ENCODE assay signal across 8 cellular contexts in the genomic region with DNA sequence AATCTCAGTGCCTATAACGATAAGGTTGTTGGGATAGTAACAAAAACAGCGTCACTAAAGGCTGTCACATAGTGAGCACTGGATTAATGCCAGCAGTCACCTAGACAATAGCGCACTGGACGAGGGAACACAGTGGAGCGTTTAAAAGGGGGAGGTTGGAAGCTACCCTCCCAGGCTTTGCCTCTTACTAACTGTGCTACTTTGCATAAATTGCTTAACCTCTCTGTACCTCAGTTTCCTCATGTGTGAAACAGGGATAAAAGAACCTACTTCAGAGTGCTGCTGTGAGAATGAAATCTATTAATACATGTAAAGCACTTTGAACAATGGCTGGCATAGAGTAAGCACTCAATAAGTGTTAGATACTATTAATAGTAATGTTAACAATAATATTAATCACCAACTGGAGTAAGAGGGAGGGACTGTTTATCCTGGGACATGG. TPM values are rescaled to one million over a fixed set of nuclear protein-coding genes. Genes with fewer than 3 reads are reported as not detected.
DNase-seq lines count a peak whose midpoint lies in the region; ATAC-seq and TF ChIP-seq lines count a peak whose summit lies in the region.
"Had no signal": no experiment of that assay in that cellular context is flagged by ENCODE, and none has a peak within 500 bp of the region (broad histone marks: within the 10 kb centered on the region; RNA-seq: fewer than 3 reads in every experiment).

No MANE protein-coding gene starts in this region.

- peak overlapping the region; percentile 24 to 43 for H3K27ac Mint-ChIP-seq in T-cell
- H3K27ac Mint-ChIP-seq in stimulated activated effector memory CD8-positive, alpha-beta T cell treated with anti-CD3 and anti-CD28 coated beads, Interleukin-12 subunit alpha, Interleukin-12 subunit beta, amount 100 ng/mL, for 72 hours: peak overlapping the region; percentile 97
- H3K27ac Mint-ChIP-seq in activated CD4-positive, alpha-beta T cell treated with anti-CD3 and anti-CD28 coated beads, Interleukin-2, amount 10 ng/mL, durations not matched to agents 7 days and 5 days: no peak overlapping the region

- peaks cover 82 to 91% (median 85%) of the 10 kb centered on the region in 3 donors for H3K4me1 Mint-ChIP-seq in T-cell
- peaks cover 97% of the 10 kb centered on the region for H3K4me1 Mint-ChIP-seq in stimulated activated effector memory CD8-positive, alpha-beta T cell treated with anti-CD3 and anti-CD28 coated beads, Interleukin-12 subunit alpha, Interleukin-12 subunit beta, amount 100 ng/mL, for 72 hours
- peaks cover 86% of the 10 kb centered on the region for H3K4me1 Mint-ChIP-seq in activated CD4-positive, alpha-beta T cell treated with anti-CD3 and anti-CD28 coated beads, Interleukin-2, amount 10 ng/mL, durations not matched to agents 7 days and 5 days

- intact Hi-C loops in IMR-90 (cut with micrococcal nuclease): no loop called here
- intact Hi-C loops in left cardiac atrium (cut with DNase I): loop anchor here (5.0 kb wide), 2 partner anchors 40 to 140 kb away; no protein-coding TSS in a partner anchor

- no peaks in the 10 kb centered on the region for H4K20me1 ChIP-seq in IMR-90 (ENCODE audit: insufficient read depth, low read length)

- H2AK5ac ChIP-seq in IMR-90 (ENCODE audit: low read depth, low read length): peak overlapping the region; percentile 100

- H3K4me3 ChIP-seq in IMR-90 (ENCODE audit: insufficient read depth, low read depth, low read length): no peak overlapping the region

- H3K56ac ChIP-seq in IMR-90 (ENCODE audit: extremely low read depth, insufficient read depth, low read length): peak overlapping the region; percentile 100

- H2BK5ac ChIP-seq in IMR-90 (ENCODE audit: low read depth, low read length, poor library complexity, severe bottlenecking): peak overlapping the region; percentile 99

- POLR2A ChIA-PET in IMR-90 (lab: Charles Lee; ENCODE audit: unreplicated experiment) (interaction anchor here (1.0 to 1.2 kb wide), 2 partner anchors 11 to 13 kb away, joined by 3 to 4 read pairs; a partner anchor contains a TSS), T-cell (lab: Charles Lee) (no interaction called here)
- POLR2A ChIA-PET in activated CD4-positive, alpha-beta T cell treated with anti-CD3 and anti-CD28 coated beads, Interleukin-2, amount 10 ng/mL, durations not matched to agents 7 days and 5 days (lab: Charles Lee): no interaction called here

- no peaks in the 10 kb centered on the region for H3K9me3 Mint-ChIP-seq in T-cell
- H3K9me3 Mint-ChIP-seq in stimulated activated effector memory CD8-positive, alpha-beta T cell treated with anti-CD3 and anti-CD28 coated beads, Interleukin-12 subunit alpha, Interleukin-12 subunit beta, amount 100 ng/mL, for 72 hours: no peaks in the 10 kb centered on the region
- H3K9me3 Mint-ChIP-seq in activated CD4-positive, alpha-beta T cell treated with anti-CD3 and anti-CD28 coated beads, Interleukin-2, amount 10 ng/mL, durations not matched to agents 7 days and 5 days: no peaks in the 10 kb centered on the region
- H3K9me3 Mint-ChIP-seq: IgD-negative memory B cell had no signal

- no peaks in the 10 kb centered on the region for H3K9me3 ChIP-seq in IMR-90 (ENCODE audit: control insufficient read depth, insufficient read depth, low read length)

- peak overlapping the region; percentile 97 for H3K27ac ChIP-seq in IMR-90 (ENCODE audit: insufficient read depth, low read length)

- H4K91ac ChIP-seq in IMR-90 (ENCODE audit: insufficient read depth, low read depth, low read length): peak overlapping the region; percentile 100

- peak overlapping the region; percentile 100 for H2BK15ac ChIP-seq in IMR-90 (ENCODE audit: low read depth, low read length)

- DNase-seq in IMR-90: no peak
- DNase-seq in T-cell: no peak
- peak; percentile 60 for DNase-seq in left cardiac atrium
- no peak for DNase-seq in stimulated activated effector memory CD8-positive, alpha-beta T cell treated with anti-CD3 and anti-CD28 coated beads, Interleukin-12 subunit alpha, Interleukin-12 subunit beta, amount 100 ng/mL, for 72 hours (ENCODE audit: low spot score in 2 of 2)
- no peak for DNase-seq in mesenteric fat pad (ENCODE audit: low spot score)
- no peak for DNase-seq in activated effector memory CD4-positive, alpha-beta T cell treated with Interleukin-2 at 50 U/mL for 16 hours
- no peak for DNase-seq in activated CD4-positive, alpha-beta T cell treated with anti-CD3 and anti-CD28 coated beads, Interleukin-2, amount 10 ng/mL, durations not matched to agents 7 days and 5 days

- peak overlapping the region; percentile 100 for H3K14ac ChIP-seq in IMR-90 (replicated peaks; ENCODE audit: low read depth, low read length)

- TF ChIP-seq CTCF in IMR-90 (conservative IDR thresholded peaks at IDR 0.05; ENCODE audit: low read depth, low read length): no peak

- peaks cover 41% of the 10 kb centered on the region for H3K36me3 Mint-ChIP-seq in T-cell
- peaks cover 100% of the 10 kb centered on the region for H3K36me3 Mint-ChIP-seq in stimulated activated effector memory CD8-positive, alpha-beta T cell treated with anti-CD3 and anti-CD28 coated beads, Interleukin-12 subunit alpha, Interleukin-12 subunit beta, amount 100 ng/mL, for 72 hours
- H3K36me3 Mint-ChIP-seq in activated CD4-positive, alpha-beta T cell treated with anti-CD3 and anti-CD28 coated beads, Interleukin-2, amount 10 ng/mL, durations not matched to agents 7 days and 5 days (ENCODE audit: low read depth): peaks cover 71% of the 10 kb centered on the region

- no CpG with 5 or more reads among the region's 5 CpGs for WGBS in IMR-90 (ENCODE audit: extremely low coverage in 2 of 2, insufficient read length in 1 of 2), 2 experiments

- dilution Hi-C loops in IMR-90 (cut with HindIII; ENCODE audit: low sequenced_read_pairs, unreplicated experiment): no loop called here

- peak overlapping the region in 1 of 3 donors; percentile 6 for H3K4me3 Mint-ChIP-seq in T-cell
- H3K4me3 Mint-ChIP-seq in stimulated activated effector memory CD8-positive, alpha-beta T cell treated with anti-CD3 and anti-CD28 coated beads, Interleukin-12 subunit alpha, Interleukin-12 subunit beta, amount 100 ng/mL, for 72 hours: peak overlapping the region; percentile 96
- no peak overlapping the region for H3K4me3 Mint-ChIP-seq in activated CD4-positive, alpha-beta T cell treated with anti-CD3 and anti-CD28 coated beads, Interleukin-2, amount 10 ng/mL, durations not matched to agents 7 days and 5 days
- H3K4me3 Mint-ChIP-seq: IgD-negative memory B cell had no signal

- peaks cover 22% of the 10 kb centered on the region for H3K4me1 ChIP-seq in IMR-90 (ENCODE audit: control insufficient read depth, insufficient read depth, low read length)

- H3K4ac ChIP-seq in IMR-90 (ENCODE audit: low read depth, low read length): peak overlapping the region; percentile 100

- ATAC-seq in IMR-90 (ENCODE audit: low read depth) (no peak), T-cell (replicated peaks in 1 of 4) (no peak), left cardiac atrium (peak; percentile 35 to 54)
- ATAC-seq in stimulated activated effector memory CD8-positive, alpha-beta T cell treated with anti-CD3 and anti-CD28 coated beads, Interleukin-12 subunit alpha, Interleukin-12 subunit beta, amount 100 ng/mL, for 72 hours: no peak

- H2BK20ac ChIP-seq in IMR-90 (ENCODE audit: low read depth, low read length): peak overlapping the region; percentile 99

- peak overlapping the region; percentile 64; the same call in 1 of the 2 replicates for H3K4me2 ChIP-seq in IMR-90 (ENCODE audit: low read depth, low read length)

- H2BK120ac ChIP-seq in IMR-90 (ENCODE audit: low read depth, low read length): peak overlapping the region; percentile 100

- peak overlapping the region; percentile 100 for H2AK9ac ChIP-seq in IMR-90 (replicated peaks; ENCODE audit: low read depth, low read length, poor library complexity)

- H3K27me3 Mint-ChIP-seq in T-cell: no peaks in the 10 kb centered on the region
- H3K27me3 Mint-ChIP-seq in activated CD4-positive, alpha-beta T cell treated with anti-CD3 and anti-CD28 coated beads, Interleukin-2, amount 10 ng/mL, durations not matched to agents 7 days and 5 days: no peaks in the 10 kb centered on the region
- H3K27me3 Mint-ChIP-seq: IgD-negative memory B cell had no signal

- H4K5ac ChIP-seq in IMR-90 (ENCODE audit: low read depth, low read length): peak overlapping the region; percentile 99

- in situ Hi-C loops in IMR-90 (cut with MboI; ENCODE audit: low sequenced_read_pairs): no loop called here

- peak overlapping the region; percentile 98 for H3K18ac ChIP-seq in IMR-90 (ENCODE audit: low read depth, low read length)

- TF ChIP-seq POLR2A in IMR-90 (IDR thresholded peaks at IDR 0.05; ENCODE audit: low read depth, low read length): no peak

- peaks cover 19% of the 10 kb centered on the region for H3K36me3 ChIP-seq in IMR-90 (ENCODE audit: control insufficient read depth, insufficient read depth, low read length)

- BruUV-seq in IMR-90 (replicated peaks; lab: Mats Ljungman, UMichigan): no TSS peak

- H3K9ac ChIP-seq in IMR-90 (ENCODE audit: low read depth, low read length): peak overlapping the region; percentile 85; the same call in 1 of the 2 replicates

- H4K8ac ChIP-seq in IMR-90 (ENCODE audit: low read depth in 2 of 2, low read length in 2 of 2): peak overlapping the region; percentile 97 to 99

- H3K27me3 ChIP-seq in IMR-90 (ENCODE audit: control insufficient read depth, insufficient read depth, low read length): no peaks in the 10 kb centered on the region

- no peak overlapping the region for H2AFZ ChIP-seq in IMR-90 (replicated peaks; ENCODE audit: low read length, poor library complexity)

- H3K79me1 ChIP-seq in IMR-90 (ENCODE audit: low read depth in 1 of 2, low read length in 2 of 2): peaks cover 40 to 75% of the 10 kb centered on the region in 2 experiments

- peaks cover 37% of the 10 kb centered on the region for H3K9me1 ChIP-seq in IMR-90 (ENCODE audit: insufficient read depth, low read length)

- TF ChIP-seq RAD21 in IMR-90 (IDR thresholded peaks at IDR 0.05; ENCODE audit: low read length): no peak

- CTCF ChIA-PET in IMR-90 (lab: Yijun Ruan, JAX) (interaction anchor here (1.4 to 2.0 kb wide), 2 partner anchors 12 to 50 kb away, joined by 4 to 7 read pairs; no protein-coding TSS in a partner anchor), T-cell (lab: Charles Lee) (interaction anchor here in 1 of 2 donors (0.8 to 1.6 kb wide), 2 partner anchors 12 to 50 kb away, joined by 3 to 8 read pairs; no protein-coding TSS in a partner anchor)
- CTCF ChIA-PET in activated CD4-positive, alpha-beta T cell treated with anti-CD3 and anti-CD28 coated beads, Interleukin-2, amount 10 ng/mL, durations not matched to agents 7 days and 5 days (lab: Charles Lee): interaction anchor here (1.0 to 1.4 kb wide), 2 partner anchors 18 to 33 kb away, joined by 3 read pairs; no protein-coding TSS in a partner anchor

- H3K23ac ChIP-seq in IMR-90 (ENCODE audit: low read depth, low read length): peak overlapping the region; percentile 100

RNA-seq across cellular contexts. Expression of a gene that starts 10.5 kb away (rescaled TPM):
- total RNA-seq in IMR-90 (2012; rRNA removed): 41.9 and 45.5 TPM in 2 replicates
- polyA plus RNA-seq in IMR-90 (2012; rRNA removed): 40.2 and 41.9 TPM in 2 replicates
- 44.9 and 47.2 TPM in 2 replicates for polyA plus RNA-seq in IMR-90 (2012; cell fraction: cytosol; rRNA removed)
- 22.6 and 23.8 TPM in 2 replicates for polyA plus RNA-seq in IMR-90 (2012; cell fraction: nucleus; rRNA removed; ENCODE audit: low replicate concordance)
- 10 to 100 TPM; 26.6 to 33.8 (median 27.7) TPM for total RNA-seq in T-cell
- total RNA-seq in left cardiac atrium: 10 to 100 TPM; 45.1 to 79.8 TPM
- total RNA-seq in mesenteric fat pad: 135 TPM
- 10 to 100 TPM; 57.1 to 58.8 TPM for total RNA-seq in activated CD4-positive, alpha-beta T cell treated with anti-CD3 and anti-CD28 coated beads, Interleukin-2, amount 10 ng/mL, durations not matched to agents 7 days and 5 days

RNA-seq across cellular contexts. Expression of a gene that starts 27.0 kb away (rescaled TPM):
- total RNA-seq in IMR-90 (2012; rRNA removed) (72.2 and 82.2 TPM in 2 replicates), T-cell (1 to 10 TPM in 4 of 5 donors, under 1 TPM in 1; 0.99 to 3.0 (median 1.4) TPM), left cardiac atrium (1 to 10 TPM in 1 of 2 donors, under 1 TPM in 1; 0.73 to 2.0 TPM), mesenteric fat pad (1.1 TPM)
- 27.6 and 28.5 TPM in 2 replicates for polyA plus RNA-seq in IMR-90 (2012; rRNA removed)
- 4.8 and 19.2 TPM in 2 replicates for polyA plus RNA-seq in IMR-90 (2012; cell fraction: cytosol; rRNA removed)
- polyA plus RNA-seq in IMR-90 (2012; cell fraction: nucleus; rRNA removed; ENCODE audit: low replicate concordance): 3.2 and 12.0 TPM in 2 replicates
- total RNA-seq in activated CD4-positive, alpha-beta T cell treated with anti-CD3 and anti-CD28 coated beads, Interleukin-2, amount 10 ng/mL, durations not matched to agents 7 days and 5 days: 100 to 1,000 TPM; 164 to 193 TPM

Comparison
In these comparisons a context has a peak if more than half of its experiments do, and no peak if none do; other contexts are left out.
1. ATAC-seq: peak in left cardiac atrium (2 of 2); none in IMR-90 (single experiment), T-cell (0 of 4) and stimulated activated effector memory CD8-positive, alpha-beta T cell treated with anti-CD3 and anti-CD28 coated beads, Interleukin-12 subunit alpha, Interleukin-12 subunit beta, amount 100 ng/mL, for 72 hours (single experiment).
2. RNA of a gene that starts 27.0 kb away (total RNA-seq): 164 to 193 TPM in activated CD4-positive, alpha-beta T cell treated with anti-CD3 and anti-CD28 coated beads, Interleukin-2, amount 10 ng/mL, durations not matched to agents 7 days and 5 days and 72.2 to 82.2 TPM in IMR-90; 0.73 to 2.0 TPM in left cardiac atrium, 0.99 to 3.0 TPM in T-cell and 1.1 TPM in mesenteric fat pad (single experiment); every median in the first group is over 10 times any median in the second.